Comparison of ENCODE assay signal across 8 cellular contexts in genomic region chr9:128927731-128928411, GRCh38. TPM values are rescaled to one million over a fixed set of nuclear protein-coding genes. Genes with fewer than 3 reads are reported as not detected.
A peak's percentile ranks its signal among the peaks of the same experiment; 100 is the strongest.
DNase-seq lines count a peak whose midpoint lies in the region; ATAC-seq, FAIRE-seq and TF ChIP-seq lines count a peak whose summit lies in the region.

No MANE protein-coding gene starts in this region.

- TF ChIP-seq CTCF in AG04449 (IDR thresholded peaks at IDR 0.05; ENCODE audit: insufficient read depth, low read length, missing control alignments) (peak; percentile 83), nephron (IDR thresholded peaks at IDR 0.05; ENCODE audit: unreplicated experiment in 3 of 3) (peak; percentile 83 to 89 (median 88)), uterus (IDR thresholded peaks at IDR 0.05) (peak; percentile 89 to 96 (median 95))

- H3K27me3 Mint-ChIP-seq in activated CD8-positive, alpha-beta memory T cell treated with anti-CD3 and anti-CD28 coated beads, Interleukin-2, amount 10 ng/mL, durations not matched to agents 7 days and 5 days, result no peaks in the 10 kb centered on the region
- H3K27me3 Mint-ChIP-seq in nephron (ENCODE audit: low read depth), result no peaks in the 10 kb centered on the region

- no peaks in the 10 kb centered on the region for H3K9me3 Mint-ChIP-seq in activated CD8-positive, alpha-beta memory T cell treated with anti-CD3 and anti-CD28 coated beads, Interleukin-2, amount 10 ng/mL, durations not matched to agents 7 days and 5 days (ENCODE audit: low read depth)
- H3K9me3 Mint-ChIP-seq in nephron, result no peaks in the 10 kb centered on the region

- TF ChIP-seq POLR2A in uterus (IDR thresholded peaks at IDR 0.05), result no peak

- peak overlapping the region in 1 of 2 donors; percentile 34 for H3K27ac ChIP-seq in uterus

- H3K4me3 ChIP-seq in AG04449 (ENCODE audit: low read depth, low read length) (no peak overlapping the region), uterus (no peak overlapping the region)

- peak; percentile 77 for ATAC-seq in activated CD8-positive, alpha-beta memory T cell treated with anti-CD3 and anti-CD28 coated beads, Interleukin-2, amount 10 ng/mL, durations not matched to agents 7 days and 5 days
- no peak for ATAC-seq in GM21723 (IDR thresholded peaks at IDR 0.05; ENCODE audit: unreplicated experiment)

- H3K36me3 ChIP-seq in uterus, result no peaks in the 10 kb centered on the region

- H3K4me1 Mint-ChIP-seq in activated CD8-positive, alpha-beta memory T cell treated with anti-CD3 and anti-CD28 coated beads, Interleukin-2, amount 10 ng/mL, durations not matched to agents 7 days and 5 days, result peaks cover 12% of the 10 kb centered on the region
- peaks cover 7% of the 10 kb centered on the region for H3K4me1 Mint-ChIP-seq in nephron

- H3K27me3 ChIP-seq in uterus, result no peaks in the 10 kb centered on the region

- DNase-seq in AG04449 (ENCODE audit: low read depth, low spot score), result no peak
- DNase-seq in GM18507 (ENCODE audit: extremely low spot score, insufficient read length, low read depth), result peak; percentile 61
- DNase-seq in NCI-H524 treated with DMSO at 0.1 percent for 48 hours (lab: John Stamatoyannopoulos, UW), result peak; percentile 0
- peak; percentile 61 for DNase-seq in activated CD8-positive, alpha-beta memory T cell treated with anti-CD3 and anti-CD28 coated beads, Interleukin-2, amount 10 ng/mL, durations not matched to agents 7 days and 5 days
- DNase-seq in epidermal melanocyte (ENCODE audit: insufficient read length, low spot score), result peak; percentile 65
- DNase-seq in uterus, result peak; percentile 53 to 60

- intact Hi-C loops in uterus (cut with DNase I; ENCODE audit: low total_unique reads), result loop anchor here (2.0 kb wide), 1 partner anchor 65 kb away; no protein-coding TSS in a partner anchor

- no peaks in the 10 kb centered on the region for H3K9me3 ChIP-seq in uterus

- H3K4me3 Mint-ChIP-seq in activated CD8-positive, alpha-beta memory T cell treated with anti-CD3 and anti-CD28 coated beads, Interleukin-2, amount 10 ng/mL, durations not matched to agents 7 days and 5 days, result no peak overlapping the region
- H3K4me3 Mint-ChIP-seq in nephron, result peak overlapping the region in 2 of 3 experiments; percentile 6 to 56

- CTCF ChIA-PET in AG04449 (lab: Yijun Ruan, JAX), result interaction anchor here (0.7 to 11.2 kb wide), 46 partner anchors 8 to 295 kb away, joined by 3 to 294 read pairs (median 5); partner anchors contain the start of genes DOLK, ENDOG, NUP188 and SH3GLB2
- CTCF ChIA-PET in activated CD8-positive, alpha-beta memory T cell treated with anti-CD3 and anti-CD28 coated beads, Interleukin-2, amount 10 ng/mL, durations not matched to agents 7 days and 5 days (lab: Charles Lee), result interaction anchor here (0.9 to 8.4 kb wide), 32 partner anchors 8 to 728 kb away, joined by 3 to 162 read pairs (median 4); partner anchors contain the start of genes ENDOG, KYAT1, LRRC8A and SPOUT1

- H3K27ac Mint-ChIP-seq in activated CD8-positive, alpha-beta memory T cell treated with anti-CD3 and anti-CD28 coated beads, Interleukin-2, amount 10 ng/mL, durations not matched to agents 7 days and 5 days, result no peak overlapping the region
- H3K27ac Mint-ChIP-seq in nephron, result peak overlapping the region; percentile 48 to 85 (median 73)

- peak; percentile 75 for FAIRE-seq in GM18507 (lab: Jason Lieb, UNC)

- no peaks in the 10 kb centered on the region for H3K36me3 Mint-ChIP-seq in activated CD8-positive, alpha-beta memory T cell treated with anti-CD3 and anti-CD28 coated beads, Interleukin-2, amount 10 ng/mL, durations not matched to agents 7 days and 5 days
- H3K36me3 Mint-ChIP-seq in nephron (ENCODE audit: low read depth), result peaks cover 4% of the 10 kb centered on the region

- H3K4me1 ChIP-seq in uterus, result peaks cover 0 to 9% of the 10 kb centered on the region in 2 donors

- POLR2A ChIA-PET in AG04449 (lab: Yijun Ruan, JAX), result no interaction called here

RNA-seq across cellular contexts. Expression of gene PHYHD1, which starts 7.1 kb away (rescaled TPM):
- under 1 TPM; 0.47 to 0.63 TPM for total RNA-seq in activated CD8-positive, alpha-beta memory T cell treated with anti-CD3 and anti-CD28 coated beads, Interleukin-2, amount 10 ng/mL, durations not matched to agents 7 days and 5 days
- total RNA-seq in uterus, result 10 to 100 TPM; 23.2 to 30.8 (median 27.2) TPM

RNA-seq across cellular contexts. Expression of gene DOLK, which starts 19.5 kb away (rescaled TPM):
- 10 to 100 TPM in 1 of 2 experiments, 1 to 10 TPM in 1; 7.7 to 11.1 TPM for total RNA-seq in activated CD8-positive, alpha-beta memory T cell treated with anti-CD3 and anti-CD28 coated beads, Interleukin-2, amount 10 ng/mL, durations not matched to agents 7 days and 5 days
- total RNA-seq in uterus, result 10 to 100 TPM in 3 of 4 donors, 1 to 10 TPM in 1; 10.0 to 22.3 (median 13.6) TPM

RNA-seq across cellular contexts. Expression of gene NUP188, which starts 19.6 kb away (rescaled TPM):
- 100 to 1,000 TPM in 1 of 2 experiments, 10 to 100 TPM in 1; 88.0 to 108 TPM for total RNA-seq in activated CD8-positive, alpha-beta memory T cell treated with anti-CD3 and anti-CD28 coated beads, Interleukin-2, amount 10 ng/mL, durations not matched to agents 7 days and 5 days
- total RNA-seq in uterus, result 10 to 100 TPM; 21.5 to 75.4 (median 36.9) TPM

RNA-seq across cellular contexts. Expression of gene LRRC8A, which starts 45.9 kb away (rescaled TPM):
- total RNA-seq in activated CD8-positive, alpha-beta memory T cell treated with anti-CD3 and anti-CD28 coated beads, Interleukin-2, amount 10 ng/mL, durations not matched to agents 7 days and 5 days, result 10 to 100 TPM; 25.6 to 26.7 TPM
- total RNA-seq in uterus, result 10 to 100 TPM; 23.5 to 58.7 (median 30.8) TPM

RNA-seq across cellular contexts. Expression of gene KYAT1, which starts 46.1 kb away (rescaled TPM):
- total RNA-seq in activated CD8-positive, alpha-beta memory T cell treated with anti-CD3 and anti-CD28 coated beads, Interleukin-2, amount 10 ng/mL, durations not matched to agents 7 days and 5 days, result 10 to 100 TPM; 12.7 to 20.6 TPM
- 10 to 100 TPM in 1 of 4 donors, 1 to 10 TPM in 3; 1.5 to 11.0 (median 3.4) TPM for total RNA-seq in uterus

Comparison
In these comparisons a context has a peak if more than half of its experiments do, and no peak if none do; other contexts are left out.
1. RNA of gene PHYHD1, which starts 7.1 kb away (total RNA-seq): 23.2 to 30.8 TPM in uterus; 0.47 to 0.63 TPM in activated CD8-positive, alpha-beta memory T cell treated with anti-CD3 and anti-CD28 coated beads, Interleukin-2, amount 10 ng/mL, durations not matched to agents 7 days and 5 days; every median in the first group is over 10 times any median in the second.
2. Peak in every context shown above with its lines, with median percentiles within 50 percentile points of each other: CTCF ChIP-seq.